In genomic region chr3:53740946-53741345, GRCh38 we compare ENCODE assay signal across 23 cellular contexts.
"Had no signal": no experiment of that assay in that cellular context is flagged by ENCODE, and none has a peak within 500 bp of the region (broad histone marks: within the 10 kb centered on the region; RNA-seq: fewer than 3 reads in every experiment).

No MANE protein-coding gene starts in this region.

- H3K27ac ChIP-seq: body of pancreas, heart right ventricle, tibial nerve had no signal

- DNase-seq: activated CD4-positive, alpha-beta memory T cell treated with anti-CD3 and anti-CD28 coated beads for 36 hours; activated CD4-positive, alpha-beta T cell treated with anti-CD3 and anti-CD28 coated beads, Interleukin-2, amount 10 ng/mL, durations not matched to agents 24 days and 14 days; activated CD4-positive, CD25-positive, alpha-beta regulatory T cell treated with anti-CD3 and anti-CD28 coated beads, Interleukin-2, amount 50 U/mL, for 72 hours; activated CD8-positive, alpha-beta memory T cell treated with anti-CD3 and anti-CD28 coated beads, Interleukin-2, amount 50 U/mL, for 48 hours; activated gamma-delta T cell; activated naive CD4-positive, alpha-beta T cell treated with anti-CD3 and anti-CD28 coated beads, Interleukin-2, amount 50 U/mL, for 16 hours; activated T-cell treated with anti-CD3 and anti-CD28 coated beads, Interleukin-2, amount 50 U/mL, for 24 hours; amniotic stem cell; body of pancreas; cortex of kidney; foreskin fibroblast; heart right ventricle; small intestine; stimulated activated CD4-positive, alpha-beta T cell treated with anti-CD3 and anti-CD28 coated beads, Interleukin-1b, Interleukin-23, amount 100 ng/mL, for 48 hours; stimulated activated CD4-positive, alpha-beta T cell treated with anti-CD3 and anti-CD28 coated beads, Interleukin-4, amount 100 ng/mL, for 4 hours; stimulated activated CD8-positive, alpha-beta memory T cell treated with anti-CD3 and anti-CD28 coated beads, Interleukin-4, amount 100 ng/mL, for 48 hours; T-helper 2 cell had no signal

- H3K27me3 Mint-ChIP-seq: activated CD4-positive, alpha-beta memory T cell treated with anti-CD3 and anti-CD28 coated beads for 36 hours; memory B cell; stimulated activated memory B cell treated with anti-CD40 and anti-IgM and Interleukin-4, amounts not matched to agents 10 μg/mL and 1 μg/mL and 100 μg/mL, for 72 hours had no signal

- H3K27me3 ChIP-seq: body of pancreas, tibial nerve had no signal

- FAIRE-seq: endothelial cell of umbilical vein, small intestine had no signal

- H3K9me3 ChIP-seq: body of pancreas, heart right ventricle, tibial nerve had no signal

- H3K27ac Mint-ChIP-seq: activated CD4-positive, alpha-beta memory T cell treated with anti-CD3 and anti-CD28 coated beads for 36 hours; activated CD4-positive, alpha-beta T cell treated with anti-CD3 and anti-CD28 coated beads, Interleukin-2, amount 10 ng/mL, durations not matched to agents 24 days and 14 days; activated T-cell treated with anti-CD3 and anti-CD28 coated beads, Interleukin-2, amount 50 U/mL, for 24 hours; memory B cell; natural killer cell treated with Interleukin-12 subunit alpha and Interleukin-12 subunit beta and Interleukin-15 and Interleukin-18, amount 100 ng/mL, for 72 hours; stimulated activated memory B cell treated with anti-CD40 and anti-IgM and Interleukin-4, amounts not matched to agents 10 μg/mL and 1 μg/mL and 100 μg/mL, for 72 hours had no signal

- H3K36me3 ChIP-seq: heart right ventricle had no signal

- H3K4me1 ChIP-seq: heart right ventricle, tibial nerve had no signal

- ATAC-seq: body of pancreas; heart right ventricle; natural killer cell treated with Interleukin-12 subunit alpha and Interleukin-12 subunit beta and Interleukin-15 and Interleukin-18, amount 100 ng/mL, for 72 hours; sciatic nerve; stimulated activated memory B cell treated with anti-CD40 and anti-IgM and Interleukin-4, amounts not matched to agents 10 μg/mL and 1 μg/mL and 100 μg/mL, for 72 hours had no signal

- H3K4me3 ChIP-seq: body of pancreas, heart right ventricle, tibial nerve had no signal

- H3K9me3 Mint-ChIP-seq: activated CD4-positive, alpha-beta memory T cell treated with anti-CD3 and anti-CD28 coated beads for 36 hours; activated CD4-positive, alpha-beta T cell treated with anti-CD3 and anti-CD28 coated beads, Interleukin-2, amount 10 ng/mL, durations not matched to agents 24 days and 14 days; activated T-cell treated with anti-CD3 and anti-CD28 coated beads, Interleukin-2, amount 50 U/mL, for 24 hours; memory B cell; natural killer cell treated with Interleukin-12 subunit alpha and Interleukin-12 subunit beta and Interleukin-15 and Interleukin-18, amount 100 ng/mL, for 72 hours; stimulated activated memory B cell treated with anti-CD40 and anti-IgM and Interleukin-4, amounts not matched to agents 10 μg/mL and 1 μg/mL and 100 μg/mL, for 72 hours had no signal

- H3K36me3 Mint-ChIP-seq: activated CD4-positive, alpha-beta memory T cell treated with anti-CD3 and anti-CD28 coated beads for 36 hours; memory B cell; natural killer cell treated with Interleukin-12 subunit alpha and Interleukin-12 subunit beta and Interleukin-15 and Interleukin-18, amount 100 ng/mL, for 72 hours had no signal

- H3K4me3 Mint-ChIP-seq: activated CD4-positive, alpha-beta memory T cell treated with anti-CD3 and anti-CD28 coated beads for 36 hours; activated CD4-positive, alpha-beta T cell treated with anti-CD3 and anti-CD28 coated beads, Interleukin-2, amount 10 ng/mL, durations not matched to agents 24 days and 14 days; activated T-cell treated with anti-CD3 and anti-CD28 coated beads, Interleukin-2, amount 50 U/mL, for 24 hours; memory B cell; natural killer cell treated with Interleukin-12 subunit alpha and Interleukin-12 subunit beta and Interleukin-15 and Interleukin-18, amount 100 ng/mL, for 72 hours; stimulated activated memory B cell treated with anti-CD40 and anti-IgM and Interleukin-4, amounts not matched to agents 10 μg/mL and 1 μg/mL and 100 μg/mL, for 72 hours had no signal
